Comparison of ENCODE assay signal across 1 cellular context in genomic region chr6:99568103-99568933, GRCh38.
TF ChIP-seq lines count a peak whose summit lies in the region.

A gene with protein sequence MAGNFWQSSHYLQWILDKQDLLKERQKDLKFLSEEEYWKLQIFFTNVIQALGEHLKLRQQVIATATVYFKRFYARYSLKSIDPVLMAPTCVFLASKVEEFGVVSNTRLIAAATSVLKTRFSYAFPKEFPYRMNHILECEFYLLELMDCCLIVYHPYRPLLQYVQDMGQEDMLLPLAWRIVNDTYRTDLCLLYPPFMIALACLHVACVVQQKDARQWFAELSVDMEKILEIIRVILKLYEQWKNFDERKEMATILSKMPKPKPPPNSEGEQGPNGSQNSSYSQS (minus strand): TSS chr6:99568660. CDS start chr6:99568527, 133 bp downstream.

TF ChIP-seq in K562, 482 proteins besides CTCF, POLR2A, EP300 and RAD21 (continued from another document and continues in another):
- TF ChIP-seq BHLHE40 (IDR thresholded peaks at IDR 0.05; ENCODE audit: low read length) (peak; percentile 75; the same call in 1 of the 2 replicates), PHF8 (IDR thresholded peaks at IDR 0.05; ENCODE audit: borderline replicate concordance, low read length) (peak; percentile 97), TARDBP (IDR thresholded peaks at IDR 0.05) (peak; percentile 52; the same call in 1 of the 2 replicates), SETDB1 (IDR thresholded peaks at IDR 0.05; ENCODE audit: low read length) (no peak), EP400 (IDR thresholded peaks at IDR 0.05) (peak; percentile 70), CGGBP1 (CRISPR knock-in tag; IDR thresholded peaks at IDR 0.05) (peak; percentile 81; the same call in 1 of the 2 replicates), ETS1 (conservative IDR thresholded peaks at IDR 0.05; ENCODE audit: control insufficient read depth, low read depth, low read length) (no peak; the same call in none of the 2 replicates), SMAD4 (CRISPR knock-in tag; conservative IDR thresholded peaks at IDR 0.05) (peak; percentile 72), CTBP1 (IDR thresholded peaks at IDR 0.05; ENCODE audit: borderline replicate concordance) (peak; percentile 72; the same call in 1 of the 2 replicates), IRF2 (CRISPR knock-in tag; IDR thresholded peaks at IDR 0.05) (no peak), SIN3A (IDR thresholded peaks at IDR 0.05; ENCODE audit: borderline replicate concordance in 2 of 2, control insufficient read depth in 1 of 2, low read depth in 2 of 2, low read length in 2 of 2) (peak in 1 of 2 experiments; percentile 35; a peak in 2 of 4 replicates), ATF7 (IDR thresholded peaks at IDR 0.05) (peak; percentile 78), ZZZ3 (IDR thresholded peaks at IDR 0.05) (0 out of 2 replicates have a peak, but pooled peaks have one; percentile 54), MECOM (CRISPR knock-in tag; IDR thresholded peaks at IDR 0.05) (no peak), TBL1XR1 (IDR thresholded peaks at IDR 0.05; ENCODE audit: low read length in 2 of 2) (peak in 1 of 2 experiments; percentile 52; a peak in 1 of 4 replicates), NFIC (IDR thresholded peaks at IDR 0.05) (peak; percentile 93), GATA2 (CRISPR knock-in tag; IDR thresholded peaks at IDR 0.05) (0 out of 2 replicates have a peak, but pooled peaks have one; percentile 9), CHD4 (IDR thresholded peaks at IDR 0.05; ENCODE audit: insufficient read depth, insufficient replicate concordance, low read depth, low read length, poor library complexity, severe bottlenecking) (no peak), CC2D1A (IDR thresholded peaks at IDR 0.05) (peak; percentile 81), TFAP4 (CRISPR knock-in tag; IDR thresholded peaks at IDR 0.05; ENCODE audit: borderline replicate concordance) (peak; percentile 90)
- TF ChIP-seq, protein P1, sequence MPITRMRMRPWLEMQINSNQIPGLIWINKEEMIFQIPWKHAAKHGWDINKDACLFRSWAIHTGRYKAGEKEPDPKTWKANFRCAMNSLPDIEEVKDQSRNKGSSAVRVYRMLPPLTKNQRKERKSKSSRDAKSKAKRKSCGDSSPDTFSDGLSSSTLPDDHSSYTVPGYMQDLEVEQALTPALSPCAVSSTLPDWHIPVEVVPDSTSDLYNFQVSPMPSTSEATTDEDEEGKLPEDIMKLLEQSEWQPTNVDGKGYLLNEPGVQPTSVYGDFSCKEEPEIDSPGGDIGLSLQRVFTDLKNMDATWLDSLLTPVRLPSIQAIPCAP (CRISPR knock-in tag; IDR thresholded peaks at IDR 0.05; ENCODE audit: borderline replicate concordance) = no peak
- TF ChIP-seq, protein P2, sequence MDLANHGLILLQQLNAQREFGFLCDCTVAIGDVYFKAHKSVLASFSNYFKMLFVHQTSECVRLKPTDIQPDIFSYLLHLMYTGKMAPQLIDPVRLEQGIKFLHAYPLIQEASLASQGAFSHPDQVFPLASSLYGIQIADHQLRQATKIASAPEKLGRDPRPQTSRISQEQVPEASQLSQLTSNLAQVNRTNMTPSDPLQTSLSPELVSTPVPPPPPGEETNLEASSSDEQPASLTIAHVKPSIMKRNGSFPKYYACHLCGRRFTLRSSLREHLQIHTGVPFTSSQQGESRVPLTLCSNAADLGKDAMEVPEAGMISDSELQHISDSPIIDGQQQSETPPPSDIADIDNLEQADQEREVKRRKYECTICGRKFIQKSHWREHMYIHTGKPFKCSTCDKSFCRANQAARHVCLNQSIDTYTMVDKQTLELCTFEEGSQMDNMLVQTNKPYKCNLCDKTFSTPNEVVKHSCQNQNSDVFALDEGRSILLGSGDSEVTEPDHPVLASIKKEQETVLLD (IDR thresholded peaks at IDR 0.05) = no peak; the same call in 1 of the 2 replicates
- TF ChIP-seq, protein P3, sequence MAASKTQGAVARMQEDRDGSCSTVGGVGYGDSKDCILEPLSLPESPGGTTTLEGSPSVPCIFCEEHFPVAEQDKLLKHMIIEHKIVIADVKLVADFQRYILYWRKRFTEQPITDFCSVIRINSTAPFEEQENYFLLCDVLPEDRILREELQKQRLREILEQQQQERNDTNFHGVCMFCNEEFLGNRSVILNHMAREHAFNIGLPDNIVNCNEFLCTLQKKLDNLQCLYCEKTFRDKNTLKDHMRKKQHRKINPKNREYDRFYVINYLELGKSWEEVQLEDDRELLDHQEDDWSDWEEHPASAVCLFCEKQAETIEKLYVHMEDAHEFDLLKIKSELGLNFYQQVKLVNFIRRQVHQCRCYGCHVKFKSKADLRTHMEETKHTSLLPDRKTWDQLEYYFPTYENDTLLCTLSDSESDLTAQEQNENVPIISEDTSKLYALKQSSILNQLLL (CRISPR knock-in tag; IDR thresholded peaks at IDR 0.05; ENCODE audit: borderline replicate concordance) = no peak
- TF ChIP-seq, protein P4, sequence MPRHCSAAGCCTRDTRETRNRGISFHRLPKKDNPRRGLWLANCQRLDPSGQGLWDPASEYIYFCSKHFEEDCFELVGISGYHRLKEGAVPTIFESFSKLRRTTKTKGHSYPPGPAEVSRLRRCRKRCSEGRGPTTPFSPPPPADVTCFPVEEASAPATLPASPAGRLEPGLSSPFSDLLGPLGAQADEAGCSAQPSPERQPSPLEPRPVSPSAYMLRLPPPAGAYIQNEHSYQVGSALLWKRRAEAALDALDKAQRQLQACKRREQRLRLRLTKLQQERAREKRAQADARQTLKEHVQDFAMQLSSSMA (CRISPR knock-in tag; IDR thresholded peaks at IDR 0.05) = no peak
- TF ChIP-seq, protein P5, sequence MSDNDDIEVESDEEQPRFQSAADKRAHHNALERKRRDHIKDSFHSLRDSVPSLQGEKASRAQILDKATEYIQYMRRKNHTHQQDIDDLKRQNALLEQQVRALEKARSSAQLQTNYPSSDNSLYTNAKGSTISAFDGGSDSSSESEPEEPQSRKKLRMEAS (CRISPR knock-in tag; IDR thresholded peaks at IDR 0.05) = no peak
- TF ChIP-seq, protein P6, sequence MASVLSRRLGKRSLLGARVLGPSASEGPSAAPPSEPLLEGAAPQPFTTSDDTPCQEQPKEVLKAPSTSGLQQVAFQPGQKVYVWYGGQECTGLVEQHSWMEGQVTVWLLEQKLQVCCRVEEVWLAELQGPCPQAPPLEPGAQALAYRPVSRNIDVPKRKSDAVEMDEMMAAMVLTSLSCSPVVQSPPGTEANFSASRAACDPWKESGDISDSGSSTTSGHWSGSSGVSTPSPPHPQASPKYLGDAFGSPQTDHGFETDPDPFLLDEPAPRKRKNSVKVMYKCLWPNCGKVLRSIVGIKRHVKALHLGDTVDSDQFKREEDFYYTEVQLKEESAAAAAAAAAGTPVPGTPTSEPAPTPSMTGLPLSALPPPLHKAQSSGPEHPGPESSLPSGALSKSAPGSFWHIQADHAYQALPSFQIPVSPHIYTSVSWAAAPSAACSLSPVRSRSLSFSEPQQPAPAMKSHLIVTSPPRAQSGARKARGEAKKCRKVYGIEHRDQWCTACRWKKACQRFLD (CRISPR knock-in tag; IDR thresholded peaks at IDR 0.05) = peak; percentile 70; the same call in 1 of the 2 replicates
- TF ChIP-seq, protein P7, sequence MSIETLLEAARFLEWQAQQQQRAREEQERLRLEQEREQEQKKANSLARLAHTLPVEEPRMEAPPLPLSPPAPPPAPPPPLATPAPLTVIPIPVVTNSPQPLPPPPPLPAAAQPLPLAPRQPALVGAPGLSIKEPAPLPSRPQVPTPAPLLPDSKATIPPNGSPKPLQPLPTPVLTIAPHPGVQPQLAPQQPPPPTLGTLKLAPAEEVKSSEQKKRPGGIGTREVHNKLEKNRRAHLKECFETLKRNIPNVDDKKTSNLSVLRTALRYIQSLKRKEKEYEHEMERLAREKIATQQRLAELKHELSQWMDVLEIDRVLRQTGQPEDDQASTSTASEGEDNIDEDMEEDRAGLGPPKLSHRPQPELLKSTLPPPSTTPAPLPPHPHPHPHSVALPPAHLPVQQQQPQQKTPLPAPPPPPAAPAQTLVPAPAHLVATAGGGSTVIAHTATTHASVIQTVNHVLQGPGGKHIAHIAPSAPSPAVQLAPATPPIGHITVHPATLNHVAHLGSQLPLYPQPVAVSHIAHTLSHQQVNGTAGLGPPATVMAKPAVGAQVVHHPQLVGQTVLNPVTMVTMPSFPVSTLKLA (conservative IDR thresholded peaks at IDR 0.05) = peak in 1 of 2 experiments; percentile 55; a peak in 2 of 4 replicates
- TF ChIP-seq, protein P8, sequence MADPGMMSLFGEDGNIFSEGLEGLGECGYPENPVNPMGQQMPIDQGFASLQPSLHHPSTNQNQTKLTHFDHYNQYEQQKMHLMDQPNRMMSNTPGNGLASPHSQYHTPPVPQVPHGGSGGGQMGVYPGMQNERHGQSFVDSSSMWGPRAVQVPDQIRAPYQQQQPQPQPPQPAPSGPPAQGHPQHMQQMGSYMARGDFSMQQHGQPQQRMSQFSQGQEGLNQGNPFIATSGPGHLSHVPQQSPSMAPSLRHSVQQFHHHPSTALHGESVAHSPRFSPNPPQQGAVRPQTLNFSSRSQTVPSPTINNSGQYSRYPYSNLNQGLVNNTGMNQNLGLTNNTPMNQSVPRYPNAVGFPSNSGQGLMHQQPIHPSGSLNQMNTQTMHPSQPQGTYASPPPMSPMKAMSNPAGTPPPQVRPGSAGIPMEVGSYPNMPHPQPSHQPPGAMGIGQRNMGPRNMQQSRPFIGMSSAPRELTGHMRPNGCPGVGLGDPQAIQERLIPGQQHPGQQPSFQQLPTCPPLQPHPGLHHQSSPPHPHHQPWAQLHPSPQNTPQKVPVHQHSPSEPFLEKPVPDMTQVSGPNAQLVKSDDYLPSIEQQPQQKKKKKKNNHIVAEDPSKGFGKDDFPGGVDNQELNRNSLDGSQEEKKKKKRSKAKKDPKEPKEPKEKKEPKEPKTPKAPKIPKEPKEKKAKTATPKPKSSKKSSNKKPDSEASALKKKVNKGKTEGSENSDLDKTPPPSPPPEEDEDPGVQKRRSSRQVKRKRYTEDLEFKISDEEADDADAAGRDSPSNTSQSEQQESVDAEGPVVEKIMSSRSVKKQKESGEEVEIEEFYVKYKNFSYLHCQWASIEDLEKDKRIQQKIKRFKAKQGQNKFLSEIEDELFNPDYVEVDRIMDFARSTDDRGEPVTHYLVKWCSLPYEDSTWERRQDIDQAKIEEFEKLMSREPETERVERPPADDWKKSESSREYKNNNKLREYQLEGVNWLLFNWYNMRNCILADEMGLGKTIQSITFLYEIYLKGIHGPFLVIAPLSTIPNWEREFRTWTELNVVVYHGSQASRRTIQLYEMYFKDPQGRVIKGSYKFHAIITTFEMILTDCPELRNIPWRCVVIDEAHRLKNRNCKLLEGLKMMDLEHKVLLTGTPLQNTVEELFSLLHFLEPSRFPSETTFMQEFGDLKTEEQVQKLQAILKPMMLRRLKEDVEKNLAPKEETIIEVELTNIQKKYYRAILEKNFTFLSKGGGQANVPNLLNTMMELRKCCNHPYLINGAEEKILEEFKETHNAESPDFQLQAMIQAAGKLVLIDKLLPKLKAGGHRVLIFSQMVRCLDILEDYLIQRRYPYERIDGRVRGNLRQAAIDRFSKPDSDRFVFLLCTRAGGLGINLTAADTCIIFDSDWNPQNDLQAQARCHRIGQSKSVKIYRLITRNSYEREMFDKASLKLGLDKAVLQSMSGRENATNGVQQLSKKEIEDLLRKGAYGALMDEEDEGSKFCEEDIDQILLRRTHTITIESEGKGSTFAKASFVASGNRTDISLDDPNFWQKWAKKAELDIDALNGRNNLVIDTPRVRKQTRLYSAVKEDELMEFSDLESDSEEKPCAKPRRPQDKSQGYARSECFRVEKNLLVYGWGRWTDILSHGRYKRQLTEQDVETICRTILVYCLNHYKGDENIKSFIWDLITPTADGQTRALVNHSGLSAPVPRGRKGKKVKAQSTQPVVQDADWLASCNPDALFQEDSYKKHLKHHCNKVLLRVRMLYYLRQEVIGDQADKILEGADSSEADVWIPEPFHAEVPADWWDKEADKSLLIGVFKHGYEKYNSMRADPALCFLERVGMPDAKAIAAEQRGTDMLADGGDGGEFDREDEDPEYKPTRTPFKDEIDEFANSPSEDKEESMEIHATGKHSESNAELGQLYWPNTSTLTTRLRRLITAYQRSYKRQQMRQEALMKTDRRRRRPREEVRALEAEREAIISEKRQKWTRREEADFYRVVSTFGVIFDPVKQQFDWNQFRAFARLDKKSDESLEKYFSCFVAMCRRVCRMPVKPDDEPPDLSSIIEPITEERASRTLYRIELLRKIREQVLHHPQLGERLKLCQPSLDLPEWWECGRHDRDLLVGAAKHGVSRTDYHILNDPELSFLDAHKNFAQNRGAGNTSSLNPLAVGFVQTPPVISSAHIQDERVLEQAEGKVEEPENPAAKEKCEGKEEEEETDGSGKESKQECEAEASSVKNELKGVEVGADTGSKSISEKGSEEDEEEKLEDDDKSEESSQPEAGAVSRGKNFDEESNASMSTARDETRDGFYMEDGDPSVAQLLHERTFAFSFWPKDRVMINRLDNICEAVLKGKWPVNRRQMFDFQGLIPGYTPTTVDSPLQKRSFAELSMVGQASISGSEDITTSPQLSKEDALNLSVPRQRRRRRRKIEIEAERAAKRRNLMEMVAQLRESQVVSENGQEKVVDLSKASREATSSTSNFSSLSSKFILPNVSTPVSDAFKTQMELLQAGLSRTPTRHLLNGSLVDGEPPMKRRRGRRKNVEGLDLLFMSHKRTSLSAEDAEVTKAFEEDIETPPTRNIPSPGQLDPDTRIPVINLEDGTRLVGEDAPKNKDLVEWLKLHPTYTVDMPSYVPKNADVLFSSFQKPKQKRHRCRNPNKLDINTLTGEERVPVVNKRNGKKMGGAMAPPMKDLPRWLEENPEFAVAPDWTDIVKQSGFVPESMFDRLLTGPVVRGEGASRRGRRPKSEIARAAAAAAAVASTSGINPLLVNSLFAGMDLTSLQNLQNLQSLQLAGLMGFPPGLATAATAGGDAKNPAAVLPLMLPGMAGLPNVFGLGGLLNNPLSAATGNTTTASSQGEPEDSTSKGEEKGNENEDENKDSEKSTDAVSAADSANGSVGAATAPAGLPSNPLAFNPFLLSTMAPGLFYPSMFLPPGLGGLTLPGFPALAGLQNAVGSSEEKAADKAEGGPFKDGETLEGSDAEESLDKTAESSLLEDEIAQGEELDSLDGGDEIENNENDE (IDR thresholded peaks at IDR 0.05; ENCODE audit: low read depth, low read length) = no peak
